Comparison of ENCODE assay signal across 1 cellular context in the genomic region with DNA sequence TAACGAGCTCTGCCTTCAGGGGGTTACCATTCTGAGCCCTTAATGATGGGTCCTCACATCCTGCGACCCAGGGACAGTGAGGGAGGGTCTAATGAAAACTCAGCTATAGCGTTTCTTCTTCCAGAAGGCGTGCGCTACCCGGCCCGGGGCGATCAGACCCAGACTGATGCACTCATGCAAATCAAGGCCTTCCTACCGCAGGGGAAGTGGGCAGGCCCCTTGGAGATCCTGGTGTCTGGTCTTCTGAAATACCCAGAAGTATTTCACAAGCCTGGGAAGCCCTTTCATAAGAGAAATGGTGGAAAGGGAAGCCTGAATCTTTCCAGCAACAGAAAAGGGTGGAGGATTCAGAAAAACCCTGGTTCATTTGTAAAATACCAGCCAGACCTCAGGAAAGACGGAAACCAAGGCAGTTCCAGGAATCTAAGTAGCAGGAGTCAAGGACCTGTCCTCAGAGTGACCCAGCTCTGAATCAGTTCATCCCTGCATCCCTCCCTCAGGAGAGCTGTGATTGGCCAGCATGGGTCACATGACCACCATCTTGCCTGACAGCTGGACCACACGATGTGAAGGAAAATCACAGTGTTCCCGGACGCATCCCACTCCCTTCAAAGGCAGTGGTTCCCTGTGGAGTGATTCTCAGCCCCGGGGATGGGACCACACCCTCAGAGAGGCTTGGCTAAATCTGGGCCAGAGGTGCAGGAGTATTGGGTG.
A peak's percentile ranks its signal among the peaks of the same experiment; 100 is the strongest.
TF ChIP-seq lines count a peak whose summit lies in the region.

No MANE protein-coding gene starts in this region.

TF ChIP-seq in H1, 55 proteins besides CTCF, POLR2A, EP300 and RAD21 (continued from another document):
- no peak for TF ChIP-seq SP1 (IDR thresholded peaks at IDR 0.05; ENCODE audit: low read depth, low read length)
- TF ChIP-seq, protein P1, sequence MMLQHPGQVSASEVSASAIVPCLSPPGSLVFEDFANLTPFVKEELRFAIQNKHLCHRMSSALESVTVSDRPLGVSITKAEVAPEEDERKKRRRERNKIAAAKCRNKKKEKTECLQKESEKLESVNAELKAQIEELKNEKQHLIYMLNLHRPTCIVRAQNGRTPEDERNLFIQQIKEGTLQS (IDR thresholded peaks at IDR 0.05; ENCODE audit: insufficient read depth, low read depth, low read length) = 0 out of 2 replicates have a peak, but pooled peaks have one; percentile 9
- TF ChIP-seq, protein P2, sequence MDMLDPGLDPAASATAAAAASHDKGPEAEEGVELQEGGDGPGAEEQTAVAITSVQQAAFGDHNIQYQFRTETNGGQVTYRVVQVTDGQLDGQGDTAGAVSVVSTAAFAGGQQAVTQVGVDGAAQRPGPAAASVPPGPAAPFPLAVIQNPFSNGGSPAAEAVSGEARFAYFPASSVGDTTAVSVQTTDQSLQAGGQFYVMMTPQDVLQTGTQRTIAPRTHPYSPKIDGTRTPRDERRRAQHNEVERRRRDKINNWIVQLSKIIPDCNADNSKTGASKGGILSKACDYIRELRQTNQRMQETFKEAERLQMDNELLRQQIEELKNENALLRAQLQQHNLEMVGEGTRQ (IDR thresholded peaks at IDR 0.05; ENCODE audit: low read length) = peak; percentile 75
